16 cellular contexts compared by ENCODE assay signal in the genomic region with DNA sequence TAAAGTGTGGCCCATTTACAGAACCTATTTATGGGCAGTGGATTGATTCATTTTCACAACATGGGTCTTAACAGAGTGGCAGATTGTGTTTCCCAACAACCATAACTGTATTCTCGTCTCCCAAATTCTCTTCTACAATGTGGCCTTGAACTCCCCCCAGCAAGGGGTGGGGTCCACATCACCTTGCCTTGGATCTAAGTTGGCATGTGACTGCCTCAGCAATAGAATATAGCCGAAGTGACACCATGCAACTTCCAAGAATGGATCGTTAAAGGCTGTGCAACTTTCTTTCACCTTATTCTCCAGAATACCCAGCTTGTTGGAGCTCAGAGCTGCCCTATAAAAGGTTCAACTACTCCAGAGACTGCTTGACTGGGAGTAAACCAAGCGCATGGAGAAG.
A peak's percentile ranks its signal among the peaks of the same experiment; 100 is the strongest.
DNase-seq lines count a peak whose midpoint lies in the region; TF ChIP-seq lines count a peak whose summit lies in the region.
"Had no signal": no experiment of that assay in that cellular context is flagged by ENCODE, and none has a peak within 500 bp of the region (broad histone marks: within the 10 kb centered on the region; RNA-seq: fewer than 3 reads in every experiment).

No MANE protein-coding gene starts in this region.

- in situ Hi-C loops in GM13977 (cut with MboI; ENCODE audit: low pct_unique_long_range_greater_than_20kb, low sequenced_read_pairs, unreplicated experiment), result no loop called here

- H3K27ac Mint-ChIP-seq in activated CD4-positive, alpha-beta memory T cell treated with anti-CD3 and anti-CD28 coated beads, Interleukin-2, amount 10 ng/mL, durations not matched to agents 7 days and 5 days, result no peak overlapping the region
- no peak overlapping the region for H3K27ac Mint-ChIP-seq in activated CD4-positive, alpha-beta memory T cell treated with anti-CD3 and anti-CD28 coated beads for 36 hours
- H3K27ac Mint-ChIP-seq: B cell; CD4-positive, CD25-positive, alpha-beta regulatory T cell; CD8-positive, alpha-beta T cell had no signal

- H3K9me3 Mint-ChIP-seq in activated CD4-positive, alpha-beta memory T cell treated with anti-CD3 and anti-CD28 coated beads, Interleukin-2, amount 10 ng/mL, durations not matched to agents 7 days and 5 days, result no peaks in the 10 kb centered on the region
- H3K9me3 Mint-ChIP-seq in activated CD4-positive, alpha-beta memory T cell treated with anti-CD3 and anti-CD28 coated beads for 36 hours, result no peaks in the 10 kb centered on the region

- peaks cover 9% of the 10 kb centered on the region for H3K27me3 Mint-ChIP-seq in activated CD4-positive, alpha-beta memory T cell treated with anti-CD3 and anti-CD28 coated beads, Interleukin-2, amount 10 ng/mL, durations not matched to agents 7 days and 5 days
- H3K27me3 Mint-ChIP-seq in activated CD4-positive, alpha-beta memory T cell treated with anti-CD3 and anti-CD28 coated beads for 36 hours, result peaks cover 2% of the 10 kb centered on the region

- intact Hi-C loops in activated CD4-positive, alpha-beta memory T cell treated with anti-CD3 and anti-CD28 coated beads for 36 hours (cut with micrococcal nuclease), result no loop called here
- intact Hi-C loops in posterior vena cava (cut with DNase I), result no loop called here

- H3K4me1 Mint-ChIP-seq in activated CD4-positive, alpha-beta memory T cell treated with anti-CD3 and anti-CD28 coated beads, Interleukin-2, amount 10 ng/mL, durations not matched to agents 7 days and 5 days, result peaks cover 6% of the 10 kb centered on the region
- H3K4me1 Mint-ChIP-seq in activated CD4-positive, alpha-beta memory T cell treated with anti-CD3 and anti-CD28 coated beads for 36 hours (ENCODE audit: low read depth), result peaks cover 5% of the 10 kb centered on the region
- H3K4me1 Mint-ChIP-seq: B cell had no signal

- no peak overlapping the region for H3K4me3 Mint-ChIP-seq in activated CD4-positive, alpha-beta memory T cell treated with anti-CD3 and anti-CD28 coated beads, Interleukin-2, amount 10 ng/mL, durations not matched to agents 7 days and 5 days
- H3K4me3 Mint-ChIP-seq in activated CD4-positive, alpha-beta memory T cell treated with anti-CD3 and anti-CD28 coated beads for 36 hours, result no peak overlapping the region
- H3K4me3 Mint-ChIP-seq: B cell; CD4-positive, CD25-positive, alpha-beta regulatory T cell; CD8-positive, alpha-beta T cell had no signal

- peak; percentile 4 for DNase-seq in activated CD4-positive, alpha-beta memory T cell treated with anti-CD3 and anti-CD28 coated beads, Interleukin-2, amount 10 ng/mL, durations not matched to agents 7 days and 5 days
- DNase-seq in activated CD4-positive, alpha-beta memory T cell treated with anti-CD3 and anti-CD28 coated beads for 36 hours, result no peak
- peak; percentile 9 for DNase-seq in activated effector memory CD4-positive, alpha-beta T cell treated with anti-CD3 and anti-CD28 coated beads, Interleukin-2, amount 50 U/mL, for 16 hours
- DNase-seq in activated effector memory CD4-positive, alpha-beta T cell treated with Interleukin-2 at 50 U/mL for 16 hours, result no peak
- DNase-seq in posterior vena cava (ENCODE audit: low spot score), result peak; percentile 11
- DNase-seq in pons (ENCODE audit: low spot score), result no peak
- DNase-seq in GM13977 (ENCODE audit: low spot score), result no peak
- DNase-seq: Caco-2; CD4-positive, CD25-positive, alpha-beta regulatory T cell; DMS153; DND-41; GM23248; H7; HCEC 1CT had no signal

- POLR2A ChIA-PET in activated CD4-positive, alpha-beta memory T cell treated with anti-CD3 and anti-CD28 coated beads, Interleukin-2, amount 10 ng/mL, durations not matched to agents 7 days and 5 days (lab: Charles Lee), result no interaction called here
- POLR2A ChIA-PET in activated CD4-positive, alpha-beta memory T cell treated with anti-CD3 and anti-CD28 coated beads for 36 hours (lab: Charles Lee), result no interaction called here

- CTCF ChIA-PET in activated CD4-positive, alpha-beta memory T cell treated with anti-CD3 and anti-CD28 coated beads, Interleukin-2, amount 10 ng/mL, durations not matched to agents 7 days and 5 days (lab: Charles Lee), result no interaction called here
- CTCF ChIA-PET in activated CD4-positive, alpha-beta memory T cell treated with anti-CD3 and anti-CD28 coated beads for 36 hours (lab: Charles Lee), result no interaction called here

- no peaks in the 10 kb centered on the region for H3K36me3 Mint-ChIP-seq in activated CD4-positive, alpha-beta memory T cell treated with anti-CD3 and anti-CD28 coated beads, Interleukin-2, amount 10 ng/mL, durations not matched to agents 7 days and 5 days (ENCODE audit: low read depth)
- no peaks in the 10 kb centered on the region for H3K36me3 Mint-ChIP-seq in activated CD4-positive, alpha-beta memory T cell treated with anti-CD3 and anti-CD28 coated beads for 36 hours
- H3K36me3 Mint-ChIP-seq: CD4-positive, CD25-positive, alpha-beta regulatory T cell; CD8-positive, alpha-beta T cell had no signal

- TF ChIP-seq CTCF in GM13977 (IDR thresholded peaks at IDR 0.05; ENCODE audit: extremely low read depth, insufficient read depth, missing control alignments), result no peak

Comparison
In these comparisons a context has a peak if more than half of its experiments do, and no peak if none do; other contexts are left out.
1. DNase-seq: peak in activated CD4-positive, alpha-beta memory T cell treated with anti-CD3 and anti-CD28 coated beads, Interleukin-2, amount 10 ng/mL, durations not matched to agents 7 days and 5 days (single experiment), activated effector memory CD4-positive, alpha-beta T cell treated with anti-CD3 and anti-CD28 coated beads, Interleukin-2, amount 50 U/mL, for 16 hours (single experiment) and posterior vena cava (single experiment); none in activated CD4-positive, alpha-beta memory T cell treated with anti-CD3 and anti-CD28 coated beads for 36 hours (single experiment), activated effector memory CD4-positive, alpha-beta T cell treated with Interleukin-2 at 50 U/mL for 16 hours (single experiment), pons (single experiment) and GM13977 (single experiment).